Comparison of ENCODE assay signal across 1 cellular context in the genomic region with DNA sequence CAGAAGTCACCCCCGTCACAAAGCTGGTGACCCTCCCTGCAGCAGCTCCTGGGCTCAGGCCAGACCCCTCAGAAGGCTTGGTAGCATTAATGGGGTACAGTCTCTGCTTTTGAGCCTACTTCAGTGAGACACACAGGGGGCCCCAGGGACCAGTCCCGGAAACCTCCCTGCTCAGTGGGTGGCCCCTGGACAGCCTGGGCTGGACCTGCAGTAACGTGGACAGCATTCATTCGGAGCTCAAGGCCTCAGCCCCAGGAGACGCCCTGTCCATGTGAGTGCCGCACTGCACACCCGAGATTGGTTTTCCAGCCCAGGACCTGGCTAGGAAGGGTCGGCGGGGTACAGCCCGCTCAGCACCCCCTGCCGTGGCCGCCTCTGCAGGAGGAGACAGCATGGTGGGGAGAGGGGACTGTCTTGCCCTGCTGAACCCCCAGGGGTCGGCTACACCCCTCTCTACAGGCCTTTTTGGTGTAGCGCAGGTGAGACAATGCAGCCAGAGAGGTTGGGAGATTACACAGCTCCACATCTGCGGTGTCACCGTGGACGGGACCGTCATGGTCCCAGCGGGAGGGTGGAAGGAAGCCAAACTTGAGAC.
TF ChIP-seq lines count a peak whose summit lies in the region.

No MANE protein-coding gene starts in this region.

TF ChIP-seq in H1, 55 proteins besides CTCF, POLR2A, EP300 and RAD21:
- TF ChIP-seq KDM1A (IDR thresholded peaks at IDR 0.05; ENCODE audit: borderline replicate concordance, low read length), result no peak
- TF ChIP-seq GABPA (IDR thresholded peaks at IDR 0.05; ENCODE audit: borderline replicate concordance, insufficient read depth, low read length), result no peak
- no peak for TF ChIP-seq CBX5 (IDR thresholded peaks at IDR 0.05; ENCODE audit: low read depth, low read length)
- TF ChIP-seq YY1 (IDR thresholded peaks at IDR 0.05; ENCODE audit: low read depth, low read length), result no peak
- TF ChIP-seq GTF2F1 (IDR thresholded peaks at IDR 0.05; ENCODE audit: borderline replicate concordance, low read depth, low read length), result no peak
- TF ChIP-seq EZH2 (IDR thresholded peaks at IDR 0.05; ENCODE audit: low read depth, low read length, severe bottlenecking), result no peak
- no peak for TF ChIP-seq CREB1 (IDR thresholded peaks at IDR 0.05)
